In the genomic region with DNA sequence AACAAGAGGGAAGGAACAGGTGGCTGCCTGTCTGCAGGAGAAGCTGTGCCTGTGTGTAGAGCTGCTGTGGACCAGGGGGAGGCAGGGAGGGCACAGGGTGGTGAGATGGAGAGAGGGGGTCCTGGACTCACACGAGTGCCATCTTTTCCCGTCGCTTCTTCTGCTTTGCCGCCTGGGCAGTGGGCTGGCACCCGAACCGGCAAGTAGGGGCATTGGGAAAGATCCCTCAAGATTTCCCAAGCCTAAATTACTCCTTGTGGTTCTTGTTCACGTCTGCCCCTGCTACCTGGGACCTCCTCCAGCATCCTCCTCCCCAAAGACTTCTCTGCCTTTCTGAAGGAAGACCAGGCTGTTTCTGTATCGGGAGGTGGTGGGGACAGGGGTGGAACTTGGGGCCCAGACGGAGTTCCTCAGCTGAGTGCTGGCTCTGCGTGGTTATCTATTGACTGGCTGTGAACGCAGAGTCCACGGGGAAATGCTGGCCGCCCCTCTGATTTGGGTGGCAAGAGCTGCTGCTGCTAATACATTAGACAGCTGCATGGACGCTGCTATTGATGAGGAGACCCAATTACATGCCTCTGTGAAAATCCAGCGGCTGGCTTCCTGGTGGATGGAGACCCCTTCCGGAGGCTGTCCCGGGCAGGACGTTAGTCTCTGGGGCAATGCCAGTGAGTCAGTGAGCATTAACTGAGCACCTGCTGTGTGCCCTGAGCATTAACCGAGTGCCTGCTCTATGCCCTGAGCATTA, we compare ENCODE assay signal across 1 cellular context.
TF ChIP-seq lines count a peak whose summit lies in the region.

No MANE protein-coding gene starts in this region.

TF ChIP-seq in WTC11, 78 proteins besides CTCF, POLR2A, EP300 and RAD21 (continued from another document):
- TF ChIP-seq, protein P1, sequence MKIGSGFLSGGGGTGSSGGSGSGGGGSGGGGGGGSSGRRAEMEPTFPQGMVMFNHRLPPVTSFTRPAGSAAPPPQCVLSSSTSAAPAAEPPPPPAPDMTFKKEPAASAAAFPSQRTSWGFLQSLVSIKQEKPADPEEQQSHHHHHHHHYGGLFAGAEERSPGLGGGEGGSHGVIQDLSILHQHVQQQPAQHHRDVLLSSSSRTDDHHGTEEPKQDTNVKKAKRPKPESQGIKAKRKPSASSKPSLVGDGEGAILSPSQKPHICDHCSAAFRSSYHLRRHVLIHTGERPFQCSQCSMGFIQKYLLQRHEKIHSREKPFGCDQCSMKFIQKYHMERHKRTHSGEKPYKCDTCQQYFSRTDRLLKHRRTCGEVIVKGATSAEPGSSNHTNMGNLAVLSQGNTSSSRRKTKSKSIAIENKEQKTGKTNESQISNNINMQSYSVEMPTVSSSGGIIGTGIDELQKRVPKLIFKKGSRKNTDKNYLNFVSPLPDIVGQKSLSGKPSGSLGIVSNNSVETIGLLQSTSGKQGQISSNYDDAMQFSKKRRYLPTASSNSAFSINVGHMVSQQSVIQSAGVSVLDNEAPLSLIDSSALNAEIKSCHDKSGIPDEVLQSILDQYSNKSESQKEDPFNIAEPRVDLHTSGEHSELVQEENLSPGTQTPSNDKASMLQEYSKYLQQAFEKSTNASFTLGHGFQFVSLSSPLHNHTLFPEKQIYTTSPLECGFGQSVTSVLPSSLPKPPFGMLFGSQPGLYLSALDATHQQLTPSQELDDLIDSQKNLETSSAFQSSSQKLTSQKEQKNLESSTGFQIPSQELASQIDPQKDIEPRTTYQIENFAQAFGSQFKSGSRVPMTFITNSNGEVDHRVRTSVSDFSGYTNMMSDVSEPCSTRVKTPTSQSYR (CRISPR knock-in tag; IDR thresholded peaks at IDR 0.05) = no peak
- TF ChIP-seq, protein P2, sequence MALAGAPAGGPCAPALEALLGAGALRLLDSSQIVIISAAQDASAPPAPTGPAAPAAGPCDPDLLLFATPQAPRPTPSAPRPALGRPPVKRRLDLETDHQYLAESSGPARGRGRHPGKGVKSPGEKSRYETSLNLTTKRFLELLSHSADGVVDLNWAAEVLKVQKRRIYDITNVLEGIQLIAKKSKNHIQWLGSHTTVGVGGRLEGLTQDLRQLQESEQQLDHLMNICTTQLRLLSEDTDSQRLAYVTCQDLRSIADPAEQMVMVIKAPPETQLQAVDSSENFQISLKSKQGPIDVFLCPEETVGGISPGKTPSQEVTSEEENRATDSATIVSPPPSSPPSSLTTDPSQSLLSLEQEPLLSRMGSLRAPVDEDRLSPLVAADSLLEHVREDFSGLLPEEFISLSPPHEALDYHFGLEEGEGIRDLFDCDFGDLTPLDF (CRISPR knock-in tag; IDR thresholded peaks at IDR 0.05) = no peak
- TF ChIP-seq CREM (CRISPR knock-in tag; IDR thresholded peaks at IDR 0.05) (no peak), ZNF263 (CRISPR knock-in tag; IDR thresholded peaks at IDR 0.05; ENCODE audit: low read depth) (no peak)
- TF ChIP-seq, protein P3, sequence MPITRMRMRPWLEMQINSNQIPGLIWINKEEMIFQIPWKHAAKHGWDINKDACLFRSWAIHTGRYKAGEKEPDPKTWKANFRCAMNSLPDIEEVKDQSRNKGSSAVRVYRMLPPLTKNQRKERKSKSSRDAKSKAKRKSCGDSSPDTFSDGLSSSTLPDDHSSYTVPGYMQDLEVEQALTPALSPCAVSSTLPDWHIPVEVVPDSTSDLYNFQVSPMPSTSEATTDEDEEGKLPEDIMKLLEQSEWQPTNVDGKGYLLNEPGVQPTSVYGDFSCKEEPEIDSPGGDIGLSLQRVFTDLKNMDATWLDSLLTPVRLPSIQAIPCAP (CRISPR knock-in tag; IDR thresholded peaks at IDR 0.05) = no peak
- TF ChIP-seq, protein P4, sequence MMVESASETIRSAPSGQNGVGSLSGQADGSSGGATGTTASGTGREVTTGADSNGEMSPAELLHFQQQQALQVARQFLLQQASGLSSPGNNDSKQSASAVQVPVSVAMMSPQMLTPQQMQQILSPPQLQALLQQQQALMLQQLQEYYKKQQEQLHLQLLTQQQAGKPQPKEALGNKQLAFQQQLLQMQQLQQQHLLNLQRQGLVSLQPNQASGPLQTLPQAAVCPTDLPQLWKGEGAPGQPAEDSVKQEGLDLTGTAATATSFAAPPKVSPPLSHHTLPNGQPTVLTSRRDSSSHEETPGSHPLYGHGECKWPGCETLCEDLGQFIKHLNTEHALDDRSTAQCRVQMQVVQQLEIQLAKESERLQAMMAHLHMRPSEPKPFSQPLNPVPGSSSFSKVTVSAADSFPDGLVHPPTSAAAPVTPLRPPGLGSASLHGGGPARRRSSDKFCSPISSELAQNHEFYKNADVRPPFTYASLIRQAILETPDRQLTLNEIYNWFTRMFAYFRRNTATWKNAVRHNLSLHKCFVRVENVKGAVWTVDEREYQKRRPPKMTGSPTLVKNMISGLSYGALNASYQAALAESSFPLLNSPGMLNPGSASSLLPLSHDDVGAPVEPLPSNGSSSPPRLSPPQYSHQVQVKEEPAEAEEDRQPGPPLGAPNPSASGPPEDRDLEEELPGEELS (CRISPR knock-in tag; IDR thresholded peaks at IDR 0.05) = no peak
